27 cellular contexts compared by ENCODE assay signal in genomic region chr19:16039545-16039944, GRCh38.
"Had no signal": no experiment of that assay in that cellular context is flagged by ENCODE, and none has a peak within 500 bp of the region (broad histone marks: within the 10 kb centered on the region; RNA-seq: fewer than 3 reads in every experiment).

No MANE protein-coding gene starts in this region.

- H3K27ac ChIP-seq: adrenal gland, body of pancreas, colonic mucosa, epithelial cell of prostate, esophagus squamous epithelium, gastroesophageal sphincter had no signal

- ATAC-seq: activated naive CD8-positive, alpha-beta T cell treated with anti-CD3 and anti-CD28 coated beads, Interleukin-2, amount 50 U/mL, for 24 hours; activated T-cell treated with anti-CD3 and anti-CD28 coated beads, Interleukin-2, amount 50 U/mL, for 72 hours; body of pancreas; gastroesophageal sphincter; heart right ventricle had no signal

- DNase-seq: activated CD4-positive, alpha-beta memory T cell treated with anti-CD3 and anti-CD28 coated beads, Interleukin-2, amount 10 ng/mL, durations not matched to agents 7 days and 5 days; activated CD4-positive, alpha-beta T cell treated with anti-CD3 and anti-CD28 coated beads for 1 hour; activated CD4-positive, alpha-beta T cell treated with anti-CD3 and anti-CD28 coated beads for 4 hours; activated CD4-positive, alpha-beta T cell treated with anti-CD3 and anti-CD28 coated beads, Interleukin-2, amount 10 ng/mL, durations not matched to agents 7 days and 5 days; activated CD4-positive, alpha-beta T cell treated with anti-CD3 and anti-CD28 coated beads, Interleukin-2, amount 50 U/mL, for 4 hours; activated CD8-positive, alpha-beta memory T cell treated with anti-CD3 and anti-CD28 coated beads, Interleukin-2, amount 50 U/mL, for 48 hours; activated naive CD4-positive, alpha-beta T cell treated with anti-CD3 and anti-CD28 coated beads for 36 hours; activated naive CD8-positive, alpha-beta T cell treated with anti-CD3 and anti-CD28 coated beads for 36 hours; activated naive CD8-positive, alpha-beta T cell treated with anti-CD3 and anti-CD28 coated beads, Interleukin-2, amount 50 U/mL, for 24 hours; activated T-cell treated with anti-CD3 and anti-CD28 coated beads for 4 hours; activated T-cell treated with anti-CD3 and anti-CD28 coated beads, Interleukin-2, amount 50 U/mL, for 24 hours; activated T-cell treated with anti-CD3 and anti-CD28 coated beads, Interleukin-2, amount 50 U/mL, for 72 hours; adrenal gland; amygdala; aorta; body of pancreas; caudate nucleus; colonic mucosa; effector CD8-positive, alpha-beta T cell; esophagus squamous epithelium; foreskin melanocyte; heart right ventricle; T-helper 2 cell had no signal

- H3K4me3 ChIP-seq: adrenal gland, body of pancreas, colonic mucosa, esophagus squamous epithelium, gastroesophageal sphincter, heart right ventricle had no signal

- FAIRE-seq: endometrium, endothelial cell of umbilical vein had no signal

- H3K4me1 ChIP-seq: adrenal gland had no signal

- H3K27me3 ChIP-seq: adrenal gland, body of pancreas, colonic mucosa, esophagus squamous epithelium, gastroesophageal sphincter had no signal

- H3K36me3 ChIP-seq: adrenal gland, colonic mucosa, esophagus squamous epithelium, gastroesophageal sphincter, heart right ventricle had no signal

- H3K9me3 ChIP-seq: adrenal gland, body of pancreas, colonic mucosa, esophagus squamous epithelium, gastroesophageal sphincter had no signal
